In the genomic region with DNA sequence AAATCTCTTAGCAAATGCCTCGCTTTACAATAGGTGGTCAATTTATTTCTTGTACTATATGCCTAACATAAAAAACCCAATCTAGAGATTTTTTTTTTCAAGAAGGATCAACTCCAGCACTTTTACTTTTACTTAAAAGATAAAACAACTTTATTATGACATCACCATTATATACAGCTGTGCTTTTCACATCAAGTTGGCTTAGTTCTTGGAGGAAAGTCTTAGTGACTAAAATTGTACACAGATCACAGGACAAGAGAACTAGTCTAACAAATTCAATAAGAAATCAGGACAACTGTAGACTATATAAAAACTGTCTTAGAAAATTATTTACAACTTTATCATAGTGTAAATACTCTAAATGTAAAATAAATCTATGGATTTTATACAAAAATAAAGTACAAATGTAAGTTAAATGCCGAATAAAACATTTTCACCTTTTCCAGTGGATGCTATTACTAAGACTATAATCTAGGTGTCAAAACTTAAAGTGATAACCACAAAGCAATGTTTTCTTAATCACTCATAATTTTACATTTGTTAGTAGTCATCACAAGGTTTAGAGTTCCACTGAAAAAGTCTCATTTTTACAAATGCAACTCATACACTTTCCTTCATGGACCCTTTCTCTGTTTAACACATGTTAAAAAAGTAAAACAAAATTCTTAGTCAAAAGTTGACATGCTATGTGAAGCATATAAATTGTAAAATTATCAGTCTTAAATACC, we compare ENCODE assay signal across 15 cellular contexts. TPM values are rescaled to one million over a fixed set of nuclear protein-coding genes. Genes with fewer than 3 reads are reported as not detected.
DNase-seq lines count a peak whose midpoint lies in the region; ATAC-seq and TF ChIP-seq lines count a peak whose summit lies in the region.
"Had no signal": no experiment of that assay in that cellular context is flagged by ENCODE, and none has a peak within 500 bp of the region (broad histone marks: within the 10 kb centered on the region; RNA-seq: fewer than 3 reads in every experiment).

No MANE protein-coding gene starts in this region.

- H3K9me3 ChIP-seq in Caco-2 (no peaks in the 10 kb centered on the region), osteoblast (ENCODE audit: low read depth, low read length) (no peaks in the 10 kb centered on the region)

- TF ChIP-seq CTCF in Caco-2 (IDR thresholded peaks at IDR 0.05; ENCODE audit: insufficient read depth in 1 of 2, low read depth in 1 of 2, low read length in 1 of 2, severe bottlenecking in 1 of 2, unreplicated experiment in 1 of 2) (no peak), osteoblast (IDR thresholded peaks at IDR 0.05; ENCODE audit: extremely low read depth, low read depth, low read length) (no peak)

- POLR2A ChIA-PET in Caco-2 (lab: Charles Lee) = no interaction called here

- intact Hi-C loops in Caco-2 (cut with micrococcal nuclease; ENCODE audit: unreplicated experiment) = no loop called here

- no peaks in the 10 kb centered on the region for H3K9me3 Mint-ChIP-seq in activated T-cell treated with anti-CD3 and anti-CD28 coated beads, Interleukin-2, amount 50 U/mL, for 24 hours
- no peaks in the 10 kb centered on the region for H3K9me3 Mint-ChIP-seq in Caco-2 (ENCODE audit: unreplicated experiment)
- no peaks in the 10 kb centered on the region for H3K9me3 Mint-ChIP-seq in activated T-helper 17 cell treated with anti-CD3 and anti-CD28 coated beads, Interleukin-2, amount 50 U/mL, for 72 hours

- H4K20me1 ChIP-seq in osteoblast (ENCODE audit: insufficient read depth, low read length) = no peaks in the 10 kb centered on the region

- ATAC-seq in activated T-helper 17 cell treated with anti-CD3 and anti-CD28 coated beads, Interleukin-2, amount 50 U/mL, for 72 hours (replicated peaks) = peak; percentile 63
- no peak for ATAC-seq in HG03159 (IDR thresholded peaks at IDR 0.05; ENCODE audit: unreplicated experiment)
- ATAC-seq: HCT116 had no signal

- H2AFZ ChIP-seq in osteoblast (ENCODE audit: low read length) = no peak overlapping the region
- H2AFZ ChIP-seq: GM23248 had no signal

- peaks cover 18% of the 10 kb centered on the region for H3K4me1 Mint-ChIP-seq in activated T-cell treated with anti-CD3 and anti-CD28 coated beads, Interleukin-2, amount 50 U/mL, for 24 hours (ENCODE audit: low read depth)
- peaks cover 5% of the 10 kb centered on the region for H3K4me1 Mint-ChIP-seq in Caco-2 (ENCODE audit: low read depth, unreplicated experiment)
- peaks cover 3% of the 10 kb centered on the region for H3K4me1 Mint-ChIP-seq in activated T-helper 17 cell treated with anti-CD3 and anti-CD28 coated beads, Interleukin-2, amount 50 U/mL, for 72 hours

- H3K27me3 Mint-ChIP-seq in activated T-cell treated with anti-CD3 and anti-CD28 coated beads, Interleukin-2, amount 50 U/mL, for 24 hours = peaks cover 20% of the 10 kb centered on the region
- H3K27me3 Mint-ChIP-seq in Caco-2 (ENCODE audit: insufficient read depth, unreplicated experiment) = no peaks in the 10 kb centered on the region
- peaks cover 16% of the 10 kb centered on the region for H3K27me3 Mint-ChIP-seq in activated T-helper 17 cell treated with anti-CD3 and anti-CD28 coated beads, Interleukin-2, amount 50 U/mL, for 72 hours

- H3K4me2 ChIP-seq in osteoblast (ENCODE audit: insufficient read depth, low read length) = no peak overlapping the region

- no peak for DNase-seq in activated T-cell treated with anti-CD3 and anti-CD28 coated beads, Interleukin-2, amount 50 U/mL, for 24 hours
- DNase-seq in activated T-cell treated with anti-CD3 and anti-CD28 coated beads for 4 hours = no peak
- DNase-seq in Caco-2 = no peak
- peak; percentile 49 for DNase-seq in osteoblast (ENCODE audit: insufficient read length, low spot score, missing footprints)
- DNase-seq in NCI-H2196 (lab: John Stamatoyannopoulos, UW; ENCODE audit: unreplicated experiment) = no peak
- DNase-seq in NCI-H446 treated with DMSO at 0.1 percent for 48 hours (lab: John Stamatoyannopoulos, UW) = no peak
- DNase-seq: ACHN; Calu3; CD4-positive, CD25-positive, alpha-beta regulatory T cell; DMS 273 treated with DMSO at 0.1 percent for 48 hours; GM23248 had no signal

- H3K4me3 Mint-ChIP-seq in activated T-cell treated with anti-CD3 and anti-CD28 coated beads, Interleukin-2, amount 50 U/mL, for 24 hours = no peak overlapping the region
- H3K4me3 Mint-ChIP-seq in Caco-2 (ENCODE audit: unreplicated experiment) = no peak overlapping the region
- H3K4me3 Mint-ChIP-seq in activated T-helper 17 cell treated with anti-CD3 and anti-CD28 coated beads, Interleukin-2, amount 50 U/mL, for 72 hours = no peak overlapping the region
- H3K4me3 Mint-ChIP-seq: CD4-positive, CD25-positive, alpha-beta regulatory T cell had no signal

- H3K27ac ChIP-seq in osteoblast (ENCODE audit: low read depth, low read length) = no peak overlapping the region
- H3K27ac ChIP-seq: BLaER1 treated with 17β-estradiol and CSF1 and Interleukin-3, amounts not matched to agents 10 nM and 100 nM; GM23248 had no signal

- H3K36me3 ChIP-seq in Caco-2 (ENCODE audit: control insufficient read depth, insufficient read depth, low read length) (0 out of 2 replicates have a peak, but pooled peaks cover 2% of the 10 kb centered on the region), osteoblast (ENCODE audit: insufficient read depth, low read length) (no peaks in the 10 kb centered on the region)

- H3K27me3 ChIP-seq in Caco-2 (replicated peaks; ENCODE audit: control insufficient read depth, insufficient read depth, low read length) (no peaks in the 10 kb centered on the region), osteoblast (ENCODE audit: insufficient read depth, low read length) (peaks cover 16% of the 10 kb centered on the region)

- CTCF ChIA-PET in Caco-2 (lab: Charles Lee) = no interaction called here

- 0 out of 2 replicates have a peak, but pooled peaks cover 4% of the 10 kb centered on the region for H3K4me1 ChIP-seq in Caco-2
- H3K4me1 ChIP-seq in osteoblast (ENCODE audit: insufficient read depth, low read length) = no peaks in the 10 kb centered on the region

- H3K79me2 ChIP-seq in osteoblast (ENCODE audit: insufficient read depth, low read length) = no peaks in the 10 kb centered on the region

- BruUV-seq in Caco-2 (replicated peaks; lab: Mats Ljungman, UMichigan) = TSS peak; percentile 30

- peaks cover 39% of the 10 kb centered on the region for H3K36me3 Mint-ChIP-seq in activated T-cell treated with anti-CD3 and anti-CD28 coated beads, Interleukin-2, amount 50 U/mL, for 24 hours (ENCODE audit: low read depth)
- no peaks in the 10 kb centered on the region for H3K36me3 Mint-ChIP-seq in Caco-2 (ENCODE audit: insufficient read depth, unreplicated experiment)
- H3K36me3 Mint-ChIP-seq in activated T-helper 17 cell treated with anti-CD3 and anti-CD28 coated beads, Interleukin-2, amount 50 U/mL, for 72 hours (ENCODE audit: low read depth) = peaks cover 43% of the 10 kb centered on the region

- H3K27ac Mint-ChIP-seq in activated T-cell treated with anti-CD3 and anti-CD28 coated beads, Interleukin-2, amount 50 U/mL, for 24 hours = peak overlapping the region; percentile 48
- H3K27ac Mint-ChIP-seq in Caco-2 (ENCODE audit: unreplicated experiment) = no peak overlapping the region
- H3K27ac Mint-ChIP-seq in activated T-helper 17 cell treated with anti-CD3 and anti-CD28 coated beads, Interleukin-2, amount 50 U/mL, for 72 hours = no peak overlapping the region
- H3K27ac Mint-ChIP-seq: CD4-positive, CD25-positive, alpha-beta regulatory T cell had no signal

- H3K4me3 ChIP-seq in Caco-2 (ENCODE audit: low read depth, low read length) = no peak overlapping the region
- no peak overlapping the region for H3K4me3 ChIP-seq in osteoblast (ENCODE audit: insufficient read depth, low read length)
- H3K4me3 ChIP-seq: BLaER1 treated with 17β-estradiol and CSF1 and Interleukin-3, amounts not matched to agents 10 nM and 100 nM; GM23248 had no signal

RNA-seq across cellular contexts. Expression of gene CD302, which starts 5.4 kb away (rescaled TPM):
- total RNA-seq in Caco-2 (2022) = 7.5 and 7.6 TPM in 2 replicates
- under 1 TPM; 0.29 to 0.67 TPM for total RNA-seq in activated T-helper 17 cell treated with anti-CD3 and anti-CD28 coated beads, Interleukin-2, amount 50 U/mL, for 72 hours
- total RNA-seq in osteoblast = 14.5 and 18.9 TPM in 2 replicates
